In the genomic region with DNA sequence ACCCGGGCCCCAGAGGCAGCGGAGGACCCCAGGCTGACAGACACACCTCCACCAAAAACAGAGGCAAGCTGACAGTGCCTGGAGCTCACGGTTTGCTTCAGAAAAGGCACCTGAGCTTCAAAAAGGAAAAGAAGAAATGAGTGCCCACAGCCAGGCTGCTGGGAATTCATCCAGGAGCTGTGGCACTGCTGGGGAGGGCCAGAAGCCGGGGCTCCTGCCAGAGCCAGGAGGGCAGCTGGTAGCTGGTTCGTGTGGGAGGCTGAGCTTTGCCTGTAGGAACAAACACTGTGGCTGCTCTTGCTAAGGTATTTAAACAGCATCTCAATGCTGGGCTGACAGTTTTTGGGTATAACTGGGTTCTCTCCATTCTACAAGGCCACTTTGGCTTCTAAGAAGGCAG, we compare ENCODE assay signal across 25 cellular contexts. TPM values are rescaled to one million over a fixed set of nuclear protein-coding genes. Genes with fewer than 3 reads are reported as not detected.
"Had no signal": no experiment of that assay in that cellular context is flagged by ENCODE, and none has a peak within 500 bp of the region (broad histone marks: within the 10 kb centered on the region; RNA-seq: fewer than 3 reads in every experiment).

No MANE protein-coding gene starts in this region.

- H3K4me3 ChIP-seq: breast epithelium, K562, Peyer's patch, SJSA1 had no signal

- H3K27ac ChIP-seq: breast epithelium, Peyer's patch, RWPE1, SJSA1 had no signal

- H3K4me1 ChIP-seq: breast epithelium, Peyer's patch, SJSA1 had no signal

- H3K27me3 ChIP-seq: Peyer's patch had no signal

- DNase-seq: activated CD4-positive, alpha-beta T cell treated with anti-CD3 and anti-CD28 coated beads for 48 hours; activated CD4-positive, alpha-beta T cell treated with anti-CD3 and anti-CD28 coated beads, Interleukin-2, amount 50 U/mL, for 4 hours; activated CD4-positive, CD25-positive, alpha-beta regulatory T cell treated with anti-CD3 and anti-CD28 coated beads, Interleukin-2, amount 50 U/mL, for 72 hours; activated CD8-positive, alpha-beta memory T cell treated with anti-CD3 and anti-CD28 coated beads, Interleukin-2, amount 50 U/mL, for 48 hours; activated CD8-positive, alpha-beta T cell treated with anti-CD3 and anti-CD28 coated beads, Interleukin-2, amount 10 ng/mL, durations not matched to agents 7 days and 5 days; activated naive CD4-positive, alpha-beta T cell treated with anti-CD3 and anti-CD28 coated beads, Interleukin-2, amount 50 U/mL, for 16 hours; activated T-cell treated with anti-CD3 and anti-CD28 coated beads, Interleukin-2, amount 50 U/mL, for 1 hour; aorta; Karpas-422; MM.1S; NCI-H146; NCI-H2029; NCI-H2107; NCI-H2171 treated with DMSO at 0.1 percent for 48 hours; NCI-H524 treated with DMSO at 0.1 percent for 48 hours; NCI-H774; Peyer's patch; SHP77; SW 1271; T-helper 17 cell; T-helper 9 cell had no signal

- H3K36me3 ChIP-seq: breast epithelium, Peyer's patch, SJSA1 had no signal

- H3K9me3 ChIP-seq: breast epithelium, Peyer's patch, SJSA1 had no signal

RNA-seq across cellular contexts. Expression of a gene that starts 19.5 kb away (rescaled TPM):
- total RNA-seq: activated CD8-positive, alpha-beta T cell treated with anti-CD3 and anti-CD28 coated beads, Interleukin-2, amount 10 ng/mL, durations not matched to agents 7 days and 5 days; breast epithelium; T-helper 17 cell had no signal
- polyA plus RNA-seq: aorta had no signal
